10 cellular contexts compared by ENCODE assay signal in genomic region chr9:69351227-69351626, GRCh38. TPM values are rescaled to one million over a fixed set of nuclear protein-coding genes. Genes with fewer than 3 reads are reported as not detected.
"Had no signal": no experiment of that assay in that cellular context is flagged by ENCODE, and none has a peak within 500 bp of the region (broad histone marks: within the 10 kb centered on the region; RNA-seq: fewer than 3 reads in every experiment).

No MANE protein-coding gene starts in this region.

- H3K9me3 Mint-ChIP-seq: GM23338, HFFc6 had no signal

- H3K4me1 ChIP-seq: HAP-1 had no signal

- ATAC-seq: GM23338, HCT116 had no signal

- H3K27ac Mint-ChIP-seq: GM23338, HFFc6 had no signal

- H2AFZ ChIP-seq: GM23248, GM23338 had no signal

- H3K9ac ChIP-seq: GM23248 had no signal

- H3K4me3 Mint-ChIP-seq: GM23338, HFFc6 had no signal

- FAIRE-seq: H1, H54 had no signal

- H3K4me2 ChIP-seq: GM23338 had no signal

- H3K9me3 ChIP-seq: HAP-1 had no signal

- DNase-seq: GM23248, GOT3, H7, HCEC 1CT, HFFc6 had no signal

- H3K36me3 ChIP-seq: HAP-1 had no signal

- H3K27ac ChIP-seq: GM23248 had no signal

- H3K4me3 ChIP-seq: GM23248, GM23338, HAP-1 had no signal

RNA-seq across cellular contexts. Expression of gene ENTREP1, which starts 26.2 kb away (rescaled TPM):
- total RNA-seq: GM23248 had no signal
- polyA plus RNA-seq: GM23248 had no signal
